ENCODE assay signal across 15 cellular contexts in the genomic region with DNA sequence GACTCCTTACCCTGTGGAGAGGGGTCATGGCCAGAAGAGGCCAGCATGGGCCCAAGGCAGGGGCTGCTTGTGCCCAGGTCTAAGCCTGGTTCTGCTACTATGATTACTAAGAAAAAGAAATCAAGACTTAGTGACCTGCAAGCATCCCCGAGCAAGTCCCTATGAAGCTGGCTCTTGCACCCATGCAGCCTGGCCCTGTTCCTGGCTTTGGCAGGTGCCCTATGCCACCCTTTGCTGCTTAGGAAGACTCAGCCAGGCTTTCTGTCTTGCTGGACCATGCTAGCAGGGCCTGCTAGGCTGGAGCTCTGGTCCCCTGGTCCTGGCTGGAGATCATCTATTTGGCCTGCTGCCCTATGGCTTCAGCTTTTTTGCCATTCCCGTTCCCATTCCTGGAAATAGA.
DNase-seq lines count a peak whose midpoint lies in the region; ATAC-seq and TF ChIP-seq lines count a peak whose summit lies in the region.
"Had no signal": no experiment of that assay in that cellular context is flagged by ENCODE, and none has a peak within 500 bp of the region (broad histone marks: within the 10 kb centered on the region; RNA-seq: fewer than 3 reads in every experiment).

No MANE protein-coding gene starts in this region.

- peaks cover 0 to 41% (median 7%) of the 10 kb centered on the region in 9 donors for H3K36me3 ChIP-seq in heart right ventricle

- H3K27ac Mint-ChIP-seq in natural killer cell treated with Interleukin-12 subunit alpha and Interleukin-12 subunit beta and Interleukin-15 and Interleukin-18, amount 100 ng/mL, for 72 hours, result no peak overlapping the region
- H3K27ac Mint-ChIP-seq: CD14-positive monocyte, H9 had no signal

- no peaks in the 10 kb centered on the region for H3K27me3 ChIP-seq in heart right ventricle
- H3K27me3 ChIP-seq: BLaER1 had no signal

- H3K4me3 Mint-ChIP-seq in natural killer cell treated with Interleukin-12 subunit alpha and Interleukin-12 subunit beta and Interleukin-15 and Interleukin-18, amount 100 ng/mL, for 72 hours, result no peak overlapping the region
- H3K4me3 Mint-ChIP-seq: CD14-positive monocyte; CD4-positive, alpha-beta memory T cell; H9 had no signal

- ATAC-seq in Right ventricle myocardium inferior, result no peak
- ATAC-seq in heart right ventricle, result no peak
- no peak for ATAC-seq in natural killer cell treated with Interleukin-12 subunit alpha and Interleukin-12 subunit beta and Interleukin-15 and Interleukin-18, amount 100 ng/mL, for 72 hours
- ATAC-seq: GM12878, HepG2 had no signal

- peaks cover 2 to 42% (median 11%) of the 10 kb centered on the region in 9 donors for H3K4me1 ChIP-seq in heart right ventricle

- intact Hi-C loops in Right ventricle myocardium inferior (cut with DNase I) (no loop called here), heart right ventricle (cut with DNase I) (loop anchor here in 2 of 10 donors (10.0 kb wide), 2 partner anchors 907 to 1613 kb away; no protein-coding TSS in a partner anchor)

- no peak overlapping the region for H3K4me3 ChIP-seq in heart right ventricle
- H3K4me3 ChIP-seq: BLaER1, GM12878 had no signal

- no peaks in the 10 kb centered on the region for H3K9me3 Mint-ChIP-seq in natural killer cell treated with Interleukin-12 subunit alpha and Interleukin-12 subunit beta and Interleukin-15 and Interleukin-18, amount 100 ng/mL, for 72 hours
- H3K9me3 Mint-ChIP-seq: CD14-positive monocyte; CD4-positive, alpha-beta memory T cell; H9 had no signal

- no peaks in the 10 kb centered on the region for H3K27me3 Mint-ChIP-seq in natural killer cell treated with Interleukin-12 subunit alpha and Interleukin-12 subunit beta and Interleukin-15 and Interleukin-18, amount 100 ng/mL, for 72 hours
- H3K27me3 Mint-ChIP-seq: CD4-positive, alpha-beta memory T cell had no signal

- TF ChIP-seq CTCF in heart right ventricle (IDR thresholded peaks at IDR 0.05), result no peak

- no peak overlapping the region for H3K27ac ChIP-seq in heart right ventricle
- H3K27ac ChIP-seq: BLaER1 had no signal

- peak; percentile 22 for DNase-seq in Right ventricle myocardium inferior (ENCODE audit: missing footprints)
- no peak for DNase-seq in heart right ventricle
- peak; percentile 28 for DNase-seq in ecto neural progenitor cell (ENCODE audit: low spot score)
- peak; percentile 11 for DNase-seq in medulla oblongata (ENCODE audit: extremely low spot score)
- no peak for DNase-seq in activated effector memory CD4-positive, alpha-beta T cell treated with Interleukin-2 at 50 U/mL for 16 hours
- no peak for DNase-seq in DMS114 treated with DMSO at 0.1 percent for 48 hours (lab: John Stamatoyannopoulos, UW; ENCODE audit: unreplicated experiment)
- DNase-seq in natural killer cell treated with Interleukin-12 subunit alpha and Interleukin-12 subunit beta and Interleukin-15 and Interleukin-18, amount 100 ng/mL, for 72 hours (ENCODE audit: low spot score), result no peak
- DNase-seq: 8988T; CD4-positive, alpha-beta memory T cell; DMS79 treated with DMSO at 0.1 percent for 48 hours; H9 had no signal

- H3K9me3 ChIP-seq in heart right ventricle, result no peaks in the 10 kb centered on the region
- H3K9me3 ChIP-seq: BLaER1 had no signal

- H3K36me3 Mint-ChIP-seq in natural killer cell treated with Interleukin-12 subunit alpha and Interleukin-12 subunit beta and Interleukin-15 and Interleukin-18, amount 100 ng/mL, for 72 hours, result no peaks in the 10 kb centered on the region

- 86 to 98% methylated on average over 2 of the region's 2 CpGs for WGBS in heart right ventricle, 2 donors

- peaks cover 0 to 9% of the 10 kb centered on the region in 2 donors for H3K4me1 Mint-ChIP-seq in natural killer cell treated with Interleukin-12 subunit alpha and Interleukin-12 subunit beta and Interleukin-15 and Interleukin-18, amount 100 ng/mL, for 72 hours (ENCODE audit: low read depth in 2 of 2)

Comparison
In these comparisons a context has a peak if more than half of its experiments do, and no peak if none do; other contexts are left out.
1. DNase-seq: peak in Right ventricle myocardium inferior (single experiment), ecto neural progenitor cell (single experiment) and medulla oblongata (single experiment); none in heart right ventricle (0 of 2), activated effector memory CD4-positive, alpha-beta T cell treated with Interleukin-2 at 50 U/mL for 16 hours (single experiment), DMS114 treated with DMSO at 0.1 percent for 48 hours (single experiment) and natural killer cell treated with Interleukin-12 subunit alpha and Interleukin-12 subunit beta and Interleukin-15 and Interleukin-18, amount 100 ng/mL, for 72 hours (single experiment).